Comparison of ENCODE assay signal across 8 cellular contexts in genomic region chr6:27238010-27238983, GRCh38. TPM values are rescaled to one million over a fixed set of nuclear protein-coding genes. Genes with fewer than 3 reads are reported as not detected.
DNase-seq lines count a peak whose midpoint lies in the region; ATAC-seq and TF ChIP-seq lines count a peak whose summit lies in the region.

No MANE protein-coding gene starts in this region.

- DNase-seq in right cardiac atrium, result no peak
- DNase-seq in cardiac septum (ENCODE audit: low spot score), result no peak
- no peak for DNase-seq in activated CD8-positive, alpha-beta T cell treated with anti-CD3 and anti-CD28 coated beads, Interleukin-2, amount 10 ng/mL, durations not matched to agents 7 days and 5 days
- no peak for DNase-seq in omental fat pad (ENCODE audit: low spot score)
- DNase-seq in gastrocnemius medialis, result no peak
- no peak for DNase-seq in NCI-H1436 treated with DMSO at 0.1 percent for 48 hours (lab: John Stamatoyannopoulos, UW)

- POLR2A ChIA-PET in activated CD8-positive, alpha-beta T cell treated with anti-CD3 and anti-CD28 coated beads, Interleukin-2, amount 10 ng/mL, durations not matched to agents 7 days and 5 days (lab: Charles Lee), result no interaction called here

- TF ChIP-seq CTCF in omental fat pad (IDR thresholded peaks at IDR 0.05), result no peak
- TF ChIP-seq CTCF in gastrocnemius medialis (IDR thresholded peaks at IDR 0.05 in 4 of 5, conservative IDR thresholded peaks at IDR 0.05 in 1 of 5), result no peak

- CTCF ChIA-PET in activated CD8-positive, alpha-beta T cell treated with anti-CD3 and anti-CD28 coated beads, Interleukin-2, amount 10 ng/mL, durations not matched to agents 7 days and 5 days (lab: Charles Lee), result interaction anchor here (0.6 to 1.4 kb wide), 4 partner anchors 14 to 1315 kb away, joined by 3 to 5 read pairs (median 3); no protein-coding TSS in a partner anchor

- in situ Hi-C loops in gastrocnemius medialis (cut with MboI; ENCODE audit: low sequenced_read_pairs in 4 of 4), result no loop called here

- H3K27me3 Mint-ChIP-seq in activated CD8-positive, alpha-beta T cell treated with anti-CD3 and anti-CD28 coated beads, Interleukin-2, amount 10 ng/mL, durations not matched to agents 7 days and 5 days (ENCODE audit: low read depth), result peaks cover 52% of the 10 kb centered on the region

- peak overlapping the region; percentile 21 for H3K4me3 ChIP-seq in right cardiac atrium (ENCODE audit: low read length)
- peak overlapping the region; percentile 47 for H3K4me3 ChIP-seq in iPS-11a (ENCODE audit: low read depth, low read length)
- H3K4me3 ChIP-seq in subcutaneous abdominal adipose tissue (ENCODE audit: low read depth in 1 of 5, low read length in 5 of 5), result peak overlapping the region; percentile 6 to 63 (median 34)
- H3K4me3 ChIP-seq in gastrocnemius medialis, result no peak overlapping the region

- no peak overlapping the region for H3K9ac ChIP-seq in subcutaneous abdominal adipose tissue (ENCODE audit: low read length in 5 of 5)

- peaks cover 4% of the 10 kb centered on the region for H3K36me3 Mint-ChIP-seq in activated CD8-positive, alpha-beta T cell treated with anti-CD3 and anti-CD28 coated beads, Interleukin-2, amount 10 ng/mL, durations not matched to agents 7 days and 5 days (ENCODE audit: low read depth)

- peaks cover 27% of the 10 kb centered on the region for H3K4me1 Mint-ChIP-seq in activated CD8-positive, alpha-beta T cell treated with anti-CD3 and anti-CD28 coated beads, Interleukin-2, amount 10 ng/mL, durations not matched to agents 7 days and 5 days (ENCODE audit: low read depth)

- H3K9me3 Mint-ChIP-seq in activated CD8-positive, alpha-beta T cell treated with anti-CD3 and anti-CD28 coated beads, Interleukin-2, amount 10 ng/mL, durations not matched to agents 7 days and 5 days (ENCODE audit: insufficient read depth), result peaks cover 5% of the 10 kb centered on the region

- H3K27ac ChIP-seq in right cardiac atrium (ENCODE audit: low read length) (no peak overlapping the region), subcutaneous abdominal adipose tissue (ENCODE audit: low read depth, low read length) (no peak overlapping the region), gastrocnemius medialis (no peak overlapping the region)

- H3K27me3 ChIP-seq in right cardiac atrium (ENCODE audit: control insufficient read depth, insufficient read depth) (peaks cover 6% of the 10 kb centered on the region), subcutaneous abdominal adipose tissue (ENCODE audit: control insufficient read depth in 5 of 5, insufficient read depth in 4 of 5, low read length in 5 of 5) (peaks cover 3 to 29% (median 17%) of the 10 kb centered on the region in 5 donors), gastrocnemius medialis (peaks cover 55 to 76% (median 61%) of the 10 kb centered on the region in 3 donors)

- H3K27ac Mint-ChIP-seq in activated CD8-positive, alpha-beta T cell treated with anti-CD3 and anti-CD28 coated beads, Interleukin-2, amount 10 ng/mL, durations not matched to agents 7 days and 5 days, result no peak overlapping the region

- intact Hi-C loops in right cardiac atrium (cut with DNase I) (no loop called here), cardiac septum (cut with DNase I) (no loop called here), gastrocnemius medialis (cut with DNase I; ENCODE audit: low total_unique reads) (no loop called here)

- no peak for ATAC-seq in right cardiac atrium
- peak; percentile 48 for ATAC-seq in activated CD8-positive, alpha-beta T cell treated with anti-CD3 and anti-CD28 coated beads, Interleukin-2, amount 10 ng/mL, durations not matched to agents 7 days and 5 days
- ATAC-seq in omental fat pad (ENCODE audit: low FRiP score), result no peak
- no peak for ATAC-seq in gastrocnemius medialis

- 2% methylated on average over 41 of the region's 41 CpGs for WGBS in right cardiac atrium

- H3K4me3 Mint-ChIP-seq in activated CD8-positive, alpha-beta T cell treated with anti-CD3 and anti-CD28 coated beads, Interleukin-2, amount 10 ng/mL, durations not matched to agents 7 days and 5 days, result peak overlapping the region; percentile 62

- H3K4me1 ChIP-seq in right cardiac atrium (ENCODE audit: control insufficient read depth, insufficient read depth, low read length), result peaks cover 2% of the 10 kb centered on the region
- peaks cover 0 to 19% (median 7%) of the 10 kb centered on the region in 5 donors for H3K4me1 ChIP-seq in subcutaneous abdominal adipose tissue (ENCODE audit: control insufficient read depth in 5 of 5, insufficient read depth in 5 of 5, low read length in 5 of 5)
- no peaks in the 10 kb centered on the region for H3K4me1 ChIP-seq in gastrocnemius medialis

- no peaks in the 10 kb centered on the region for H3K9me3 ChIP-seq in right cardiac atrium (ENCODE audit: control insufficient read depth, low read length)
- H3K9me3 ChIP-seq in subcutaneous abdominal adipose tissue (ENCODE audit: control insufficient read depth in 5 of 5, low read length in 5 of 5), result no peaks in the 10 kb centered on the region
- no peaks in the 10 kb centered on the region for H3K9me3 ChIP-seq in gastrocnemius medialis

- H3K36me3 ChIP-seq in subcutaneous abdominal adipose tissue (ENCODE audit: control insufficient read depth in 5 of 5, insufficient read depth in 5 of 5, low read length in 5 of 5) (no peaks in the 10 kb centered on the region), gastrocnemius medialis (no peaks in the 10 kb centered on the region)

- no peak for TF ChIP-seq POLR2A in gastrocnemius medialis (IDR thresholded peaks at IDR 0.05)

RNA-seq across cellular contexts. Expression of gene PRSS16, which starts 9.2 kb away (rescaled TPM):
- total RNA-seq in right cardiac atrium (1 to 10 TPM in 1 of 4 donors, under 1 TPM in 2, not detected in 1; 0.26 to 1.7 (median 0.85) TPM), cardiac septum (not detected), omental fat pad (1 to 10 TPM in 1 of 4 donors, under 1 TPM in 1, not detected in 2; 0.84 to 2.5 TPM), gastrocnemius medialis (not detected)
- 0.36 TPM for polyA plus RNA-seq in right cardiac atrium
- total RNA-seq in activated CD8-positive, alpha-beta T cell treated with anti-CD3 and anti-CD28 coated beads, Interleukin-2, amount 10 ng/mL, durations not matched to agents 7 days and 5 days, result under 1 TPM; 0.81 to 0.82 TPM

Comparison
In these comparisons a context has a peak if more than half of its experiments do, and no peak if none do; other contexts are left out.
1. H3K4me3 ChIP-seq: peak in right cardiac atrium (single experiment), iPS-11a (single experiment) and subcutaneous abdominal adipose tissue (5 of 5); none in gastrocnemius medialis (0 of 4).